9 cellular contexts compared by ENCODE assay signal in the genomic region with DNA sequence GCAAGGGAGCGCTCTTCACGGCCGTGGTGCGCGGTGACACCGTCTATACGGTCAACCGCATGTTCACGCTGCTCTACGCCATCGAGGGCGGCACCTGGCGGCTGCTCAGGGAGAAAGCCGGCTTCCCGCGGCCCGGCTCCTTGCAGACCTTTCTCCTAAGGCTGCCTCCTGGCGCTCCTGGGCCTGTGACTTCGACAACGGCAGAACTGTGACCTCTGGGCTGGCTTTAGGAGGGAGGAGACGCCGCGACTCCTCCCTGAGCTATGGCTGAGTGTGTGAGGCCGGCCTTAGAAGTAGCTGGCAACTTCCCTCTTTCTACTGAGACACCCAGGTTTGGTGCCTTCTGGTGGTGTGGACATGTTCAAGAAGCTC. TPM values are rescaled to one million over a fixed set of nuclear protein-coding genes. Genes with fewer than 3 reads are reported as not detected.
A peak's percentile ranks its signal among the peaks of the same experiment; 100 is the strongest.
DNase-seq lines count a peak whose midpoint lies in the region; FAIRE-seq and TF ChIP-seq lines count a peak whose summit lies in the region.
"Had no signal": no experiment of that assay in that cellular context is flagged by ENCODE, and none has a peak within 500 bp of the region (broad histone marks: within the 10 kb centered on the region; RNA-seq: fewer than 3 reads in every experiment).

No MANE protein-coding gene starts in this region.

- no peak overlapping the region for H3K9ac ChIP-seq in BLaER1
- H3K9ac ChIP-seq in adipocyte (ENCODE audit: low read length): no peak overlapping the region

- POLR2A ChIA-PET in RWPE1 (lab: Yijun Ruan, JAX; ENCODE audit: low non-redundant PET): no interaction called here

- peak overlapping the region; percentile 96 for H3K4me2 ChIP-seq in BLaER1

- H3K27me3 Mint-ChIP-seq in osteocyte (ENCODE audit: unreplicated experiment): peaks cover 20% of the 10 kb centered on the region

- TF ChIP-seq CTCF in RWPE1 (conservative IDR thresholded peaks at IDR 0.05; ENCODE audit: low read depth) (no peak), osteocyte (IDR thresholded peaks at IDR 0.05) (no peak)

- H3K4me1 ChIP-seq in BLaER1 (peaks cover 53% of the 10 kb centered on the region), adipocyte (ENCODE audit: control insufficient read depth, insufficient read depth, low read length) (no peaks in the 10 kb centered on the region)

- FAIRE-seq in RCC 7860 (lab: Jason Lieb, UNC): no peak
- FAIRE-seq: GM18507 had no signal

- H3K4me3 Mint-ChIP-seq in osteocyte (ENCODE audit: unreplicated experiment): no peak overlapping the region

- H3K27me3 ChIP-seq in BLaER1 (no peaks in the 10 kb centered on the region), adipocyte (replicated peaks; ENCODE audit: control insufficient read depth, insufficient read depth, low read length) (peaks cover 31% of the 10 kb centered on the region)

- no peaks in the 10 kb centered on the region for H3K36me3 Mint-ChIP-seq in osteocyte (ENCODE audit: unreplicated experiment)

- no peaks in the 10 kb centered on the region for H3K9me3 Mint-ChIP-seq in osteocyte (ENCODE audit: unreplicated experiment)

- H3K9me3 ChIP-seq in BLaER1 (peaks cover 10% of the 10 kb centered on the region), adipocyte (ENCODE audit: control insufficient read depth, low read length) (no peaks in the 10 kb centered on the region)

- CTCF ChIA-PET in RWPE1 (lab: Yijun Ruan, JAX): interaction anchor here (0.6 kb wide), 1 partner anchor 43 kb away, joined by 3 read pairs; no protein-coding TSS in a partner anchor

- H3K4me3 ChIP-seq in BLaER1 (no peak overlapping the region), adipocyte (ENCODE audit: low read length) (no peak overlapping the region)

- peak; percentile 6 for DNase-seq in RCC 7860 (ENCODE audit: low spot score)
- DNase-seq in adipocyte (ENCODE audit: low read depth): peak; percentile 61
- peak; percentile 55 for DNase-seq in iris pigment epithelial cell (ENCODE audit: low read depth)
- DNase-seq in stimulated activated CD4-positive, alpha-beta T cell treated with anti-CD3 and anti-CD28 coated beads, Interleukin-4, amount 100 ng/mL, for 1 hour: peak; percentile 60
- no peak for DNase-seq in RWPE1 (ENCODE audit: low spot score)
- no peak for DNase-seq in NCI-H345 treated with DMSO at 0.1 percent for 48 hours (lab: John Stamatoyannopoulos, UW; ENCODE audit: unreplicated experiment)
- DNase-seq in osteocyte (ENCODE audit: extremely low spot score, unreplicated experiment): no peak

- H3K4me1 Mint-ChIP-seq in osteocyte (ENCODE audit: unreplicated experiment): peaks cover 9% of the 10 kb centered on the region

- no peaks in the 10 kb centered on the region for H4K20me1 ChIP-seq in BLaER1

- no peak overlapping the region for H3K27ac Mint-ChIP-seq in osteocyte (ENCODE audit: unreplicated experiment)

- peak overlapping the region; percentile 89; the same call in 1 of the 2 replicates for H3K27ac ChIP-seq in BLaER1
- H3K27ac ChIP-seq in RWPE1: no peak overlapping the region

- H3K36me3 ChIP-seq in BLaER1 (no peaks in the 10 kb centered on the region), adipocyte (ENCODE audit: control insufficient read depth, insufficient read depth, low read length, severe bottlenecking) (no peaks in the 10 kb centered on the region)

RNA-seq across cellular contexts. Expression of a gene that starts 1.4 kb away (rescaled TPM):
- not detected in 2 replicates for total RNA-seq in osteocyte

RNA-seq across cellular contexts. Expression of a gene that starts 10.2 kb away (rescaled TPM):
- 0.73 and 0.78 TPM in 2 replicates for total RNA-seq in osteocyte

RNA-seq across cellular contexts. Expression of a gene that starts 32.8 kb away (rescaled TPM):
- total RNA-seq in osteocyte: not detected in 2 replicates

RNA-seq across cellular contexts. Expression of a gene that starts 37.0 kb away (rescaled TPM):
- 5.1 and 5.4 TPM in 2 replicates for total RNA-seq in osteocyte

RNA-seq across cellular contexts. Expression of a gene that starts 48.5 kb away (rescaled TPM):
- 16.3 and 16.9 TPM in 2 replicates for total RNA-seq in osteocyte

Comparison
In these comparisons a context has a peak if more than half of its experiments do, and no peak if none do; other contexts are left out.
1. DNase-seq: peak in RCC 7860 (single experiment), adipocyte (single experiment), iris pigment epithelial cell (single experiment) and stimulated activated CD4-positive, alpha-beta T cell treated with anti-CD3 and anti-CD28 coated beads, Interleukin-4, amount 100 ng/mL, for 1 hour (single experiment); none in RWPE1 (single experiment), NCI-H345 treated with DMSO at 0.1 percent for 48 hours (single experiment) and osteocyte (single experiment).